In the genomic region with DNA sequence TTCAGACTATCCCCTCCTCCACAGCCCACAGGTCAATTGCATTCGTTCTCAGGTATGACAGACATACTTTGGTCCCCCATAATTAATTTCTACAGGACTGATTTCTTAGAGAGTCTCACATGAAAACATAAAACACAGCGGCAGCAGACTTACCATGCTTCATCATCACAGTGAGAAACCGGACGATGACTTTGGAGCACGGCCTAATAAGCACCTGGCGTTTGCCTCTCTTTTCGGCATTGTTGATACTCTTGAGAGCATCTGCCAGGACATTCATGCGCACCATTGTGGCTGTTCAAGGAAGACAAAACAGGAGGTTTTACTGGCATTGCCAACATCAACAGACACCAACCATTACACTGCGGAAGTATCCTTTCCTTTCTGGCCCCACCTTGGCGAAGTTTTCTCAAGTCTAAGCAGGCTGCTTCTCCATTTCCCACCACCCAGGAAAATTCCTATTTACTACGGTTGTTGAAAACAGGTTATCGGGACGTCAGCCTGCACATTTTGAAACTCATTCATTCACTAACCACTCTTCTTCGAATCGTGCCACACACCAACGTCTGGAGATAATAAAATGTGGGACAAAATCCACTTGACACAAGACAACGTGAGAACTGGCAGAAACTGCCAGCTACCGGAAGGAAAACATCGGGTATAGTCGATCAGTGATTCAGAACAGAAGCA, we compare ENCODE assay signal across 8 cellular contexts.
DNase-seq lines count a peak whose midpoint lies in the region; ATAC-seq and TF ChIP-seq lines count a peak whose summit lies in the region.

No MANE protein-coding gene starts in this region.

- H2AFZ ChIP-seq in KMS-11 (ENCODE audit: low read depth) = no peak overlapping the region

- peaks cover 41% of the 10 kb centered on the region for H3K4me1 ChIP-seq in KMS-11 (ENCODE audit: low read depth, poor library complexity, severe bottlenecking)
- peaks cover 45% of the 10 kb centered on the region for H3K4me1 ChIP-seq in muscle layer of colon (ENCODE audit: insufficient read depth, low read length)

- peaks cover 78% of the 10 kb centered on the region for H3K36me3 Mint-ChIP-seq in central memory CD8-positive, alpha-beta T cell (ENCODE audit: insufficient read depth)

- H3K27ac ChIP-seq in KMS-11 = peak overlapping the region; percentile 73
- peak overlapping the region; percentile 89 for H3K27ac ChIP-seq in muscle layer of colon (ENCODE audit: low read depth, low read length)

- H3K36me3 ChIP-seq in KMS-11 (ENCODE audit: insufficient read depth) = peaks cover 37% of the 10 kb centered on the region; the same call in 1 of the 2 replicates
- peaks cover 68% of the 10 kb centered on the region for H3K36me3 ChIP-seq in muscle layer of colon (ENCODE audit: insufficient read depth, low read length)

- H3K27me3 ChIP-seq in KMS-11 (ENCODE audit: insufficient read depth, low read depth) (no peaks in the 10 kb centered on the region), muscle layer of colon (ENCODE audit: control insufficient read depth in 1 of 2, insufficient read depth in 2 of 2, low read length in 2 of 2) (no peaks in the 10 kb centered on the region)

- peak overlapping the region; percentile 97 for H3K4me3 Mint-ChIP-seq in central memory CD8-positive, alpha-beta T cell

- peak overlapping the region; percentile 98 for H3K9ac ChIP-seq in KMS-11
- peak overlapping the region; percentile 76 for H3K9ac ChIP-seq in muscle layer of colon (ENCODE audit: low read length)

- ATAC-seq in central memory CD8-positive, alpha-beta T cell (replicated peaks; ENCODE audit: extremely low read depth, poor library complexity, severe bottlenecking) = no peak
- no peak for ATAC-seq in GM21619 (IDR thresholded peaks at IDR 0.05; ENCODE audit: unreplicated experiment)

- DNase-seq in AG20443 (ENCODE audit: low spot score) (peak; percentile 21), putamen (ENCODE audit: low spot score) (no peak), NCI-H128 (lab: John Stamatoyannopoulos, UW; ENCODE audit: unreplicated experiment) (no peak)
- no peak for DNase-seq in central memory CD8-positive, alpha-beta T cell (ENCODE audit: low spot score in 2 of 2)
- no peak for DNase-seq in stimulated activated CD4-positive, alpha-beta T cell treated with anti-CD3 and anti-CD28 coated beads, Interleukin-1b, Interleukin-23, amount 100 ng/mL, for 48 hours

- no peaks in the 10 kb centered on the region for H3K9me3 Mint-ChIP-seq in central memory CD8-positive, alpha-beta T cell

- peak overlapping the region; percentile 96 for H3K27ac Mint-ChIP-seq in central memory CD8-positive, alpha-beta T cell (ENCODE audit: low read depth)

- peaks cover 62% of the 10 kb centered on the region for H3K79me2 ChIP-seq in KMS-11 (ENCODE audit: insufficient read depth, low read depth)

- H3K4me1 Mint-ChIP-seq in central memory CD8-positive, alpha-beta T cell = peaks cover 63% of the 10 kb centered on the region

- H4K20me1 ChIP-seq in KMS-11 (ENCODE audit: insufficient read depth) = peaks cover 48% of the 10 kb centered on the region

- H3K4me2 ChIP-seq in KMS-11 = peak overlapping the region; percentile 66

- H3K4me3 ChIP-seq in KMS-11 (IDR thresholded peaks at IDR 0.05; ENCODE audit: insufficient read depth, low read depth, low read length) = no peak overlapping the region
- peak overlapping the region; percentile 95 for H3K4me3 ChIP-seq in muscle layer of colon (ENCODE audit: low read depth in 1 of 2, low read length in 2 of 2)

- no peak for TF ChIP-seq CTCF in KMS-11 (conservative IDR thresholded peaks at IDR 0.05; ENCODE audit: low read depth, low read length)

- no peaks in the 10 kb centered on the region for H3K9me3 ChIP-seq in muscle layer of colon (ENCODE audit: low read length)

- H3K27me3 Mint-ChIP-seq in central memory CD8-positive, alpha-beta T cell = no peaks in the 10 kb centered on the region
